In genomic region chr1:153919879-153920852, GRCh38 we compare ENCODE assay signal across 8 cellular contexts. TPM values are rescaled to one million over a fixed set of nuclear protein-coding genes. Genes with fewer than 3 reads are reported as not detected.
DNase-seq lines count a peak whose midpoint lies in the region; ATAC-seq and TF ChIP-seq lines count a peak whose summit lies in the region.

No MANE protein-coding gene starts in this region.

- no peak overlapping the region for H2AFZ ChIP-seq in OCI-LY3 (ENCODE audit: low read depth, low read length)

- H3K9me3 Mint-ChIP-seq in activated CD4-positive, alpha-beta T cell treated with anti-CD3 and anti-CD28 coated beads, Interleukin-2, amount 10 ng/mL, durations not matched to agents 24 days and 14 days = no peaks in the 10 kb centered on the region
- no peaks in the 10 kb centered on the region for H3K9me3 Mint-ChIP-seq in nephron

- H3K4me1 Mint-ChIP-seq in activated CD4-positive, alpha-beta T cell treated with anti-CD3 and anti-CD28 coated beads, Interleukin-2, amount 10 ng/mL, durations not matched to agents 24 days and 14 days = peaks cover 43% of the 10 kb centered on the region
- peaks cover 48% of the 10 kb centered on the region for H3K4me1 Mint-ChIP-seq in nephron

- H3K4me2 ChIP-seq in OCI-LY3 (ENCODE audit: low read length) = peak overlapping the region; percentile 89

- peak overlapping the region; percentile 90; the same call in 1 of the 2 replicates for H3K9ac ChIP-seq in OCI-LY3 (ENCODE audit: low read length)

- H3K4me1 ChIP-seq in OCI-LY3 (ENCODE audit: low read length) = peaks cover 24% of the 10 kb centered on the region

- no peaks in the 10 kb centered on the region for H3K27me3 ChIP-seq in OCI-LY3 (ENCODE audit: low read depth, low read length)

- DNase-seq in activated CD4-positive, alpha-beta T cell treated with anti-CD3 and anti-CD28 coated beads, Interleukin-2, amount 10 ng/mL, durations not matched to agents 24 days and 14 days = peak; percentile 79
- DNase-seq in activated CD4-positive, alpha-beta T cell treated with anti-CD3 and anti-CD28 coated beads for 4 hours = no peak
- peak; percentile 14 for DNase-seq in dedifferentiated amniotic fluid mesenchymal stem cell (ENCODE audit: extremely low spot score)
- no peak for DNase-seq in AG20443 (ENCODE audit: low spot score)
- DNase-seq in NCI-H2196 treated with DMSO at 0.1 percent for 48 hours (lab: John Stamatoyannopoulos, UW; ENCODE audit: unreplicated experiment) = no peak

- H3K9me3 ChIP-seq in OCI-LY3 (ENCODE audit: insufficient read depth, low read length) = no peaks in the 10 kb centered on the region

- peak overlapping the region; percentile 86 for H3K4me3 Mint-ChIP-seq in activated CD4-positive, alpha-beta T cell treated with anti-CD3 and anti-CD28 coated beads, Interleukin-2, amount 10 ng/mL, durations not matched to agents 24 days and 14 days
- peak overlapping the region; percentile 86 to 100 (median 87) for H3K4me3 Mint-ChIP-seq in nephron

- peak overlapping the region; percentile 98 for H3K27ac Mint-ChIP-seq in activated CD4-positive, alpha-beta T cell treated with anti-CD3 and anti-CD28 coated beads, Interleukin-2, amount 10 ng/mL, durations not matched to agents 24 days and 14 days
- H3K27ac Mint-ChIP-seq in nephron = peak overlapping the region; percentile 88 to 99 (median 98)

- TF ChIP-seq CTCF in OCI-LY3 (IDR thresholded peaks at IDR 0.05; ENCODE audit: low read depth, low read length) (peak; percentile 71), nephron (IDR thresholded peaks at IDR 0.05; ENCODE audit: unreplicated experiment in 3 of 3) (no peak)

- peaks cover 27% of the 10 kb centered on the region for H3K36me3 Mint-ChIP-seq in activated CD4-positive, alpha-beta T cell treated with anti-CD3 and anti-CD28 coated beads, Interleukin-2, amount 10 ng/mL, durations not matched to agents 24 days and 14 days (ENCODE audit: low read depth)
- H3K36me3 Mint-ChIP-seq in nephron (ENCODE audit: low read depth) = peaks cover 4% of the 10 kb centered on the region

- intact Hi-C loops in activated CD4-positive, alpha-beta T cell treated with anti-CD3 and anti-CD28 coated beads, Interleukin-2, amount 10 ng/mL, durations not matched to agents 24 days and 14 days (cut with micrococcal nuclease) = loop anchor here (1.0 to 5.0 kb wide), 3 partner anchors 33 to 123 kb away; no protein-coding TSS in a partner anchor

- H3K27me3 Mint-ChIP-seq in activated CD4-positive, alpha-beta T cell treated with anti-CD3 and anti-CD28 coated beads, Interleukin-2, amount 10 ng/mL, durations not matched to agents 24 days and 14 days = peaks cover 2% of the 10 kb centered on the region
- no peaks in the 10 kb centered on the region for H3K27me3 Mint-ChIP-seq in nephron (ENCODE audit: low read depth)

- peaks cover 12% of the 10 kb centered on the region for H3K36me3 ChIP-seq in OCI-LY3 (replicated peaks; ENCODE audit: low read depth, low read length)

- H4K20me1 ChIP-seq in OCI-LY3 (ENCODE audit: insufficient read depth, low read length) = peaks cover 55% of the 10 kb centered on the region

- peak overlapping the region; percentile 83 for H3K4me3 ChIP-seq in OCI-LY3 (ENCODE audit: low read length)

- no peak for ATAC-seq in HG03457 (IDR thresholded peaks at IDR 0.05; ENCODE audit: unreplicated experiment)

- H3K79me2 ChIP-seq in OCI-LY3 (ENCODE audit: low read length) = peaks cover 86% of the 10 kb centered on the region

- H3K27ac ChIP-seq in OCI-LY3 (ENCODE audit: low read length) = no peak overlapping the region

RNA-seq across cellular contexts. Expression of gene GATAD2B, which starts 2.6 kb away (rescaled TPM):
- total RNA-seq in activated CD4-positive, alpha-beta T cell treated with anti-CD3 and anti-CD28 coated beads, Interleukin-2, amount 10 ng/mL, durations not matched to agents 24 days and 14 days = 68.8 and 69.0 TPM in 2 replicates

RNA-seq across cellular contexts. Expression of gene DENND4B, which starts 26.4 kb away (rescaled TPM):
- total RNA-seq in activated CD4-positive, alpha-beta T cell treated with anti-CD3 and anti-CD28 coated beads, Interleukin-2, amount 10 ng/mL, durations not matched to agents 24 days and 14 days = 128 and 130 TPM in 2 replicates

RNA-seq across cellular contexts. Expression of gene CRTC2, which starts 38.2 kb away (rescaled TPM):
- 72.4 and 76.8 TPM in 2 replicates for total RNA-seq in activated CD4-positive, alpha-beta T cell treated with anti-CD3 and anti-CD28 coated beads, Interleukin-2, amount 10 ng/mL, durations not matched to agents 24 days and 14 days

RNA-seq across cellular contexts. Expression of gene SLC39A1, which starts 43.2 kb away (rescaled TPM):
- total RNA-seq in activated CD4-positive, alpha-beta T cell treated with anti-CD3 and anti-CD28 coated beads, Interleukin-2, amount 10 ng/mL, durations not matched to agents 24 days and 14 days = 71.6 and 78.2 TPM in 2 replicates

RNA-seq across cellular contexts. Expression of gene CREB3L4, which starts 47.5 kb away (rescaled TPM):
- total RNA-seq in activated CD4-positive, alpha-beta T cell treated with anti-CD3 and anti-CD28 coated beads, Interleukin-2, amount 10 ng/mL, durations not matched to agents 24 days and 14 days = 8.3 and 9.7 TPM in 2 replicates

Comparison
In these comparisons a context has a peak if more than half of its experiments do, and no peak if none do; other contexts are left out.
1. DNase-seq: peak in activated CD4-positive, alpha-beta T cell treated with anti-CD3 and anti-CD28 coated beads, Interleukin-2, amount 10 ng/mL, durations not matched to agents 24 days and 14 days (single experiment) and dedifferentiated amniotic fluid mesenchymal stem cell (single experiment); none in activated CD4-positive, alpha-beta T cell treated with anti-CD3 and anti-CD28 coated beads for 4 hours (0 of 2), AG20443 (single experiment) and NCI-H2196 treated with DMSO at 0.1 percent for 48 hours (single experiment).